8 cellular contexts compared by ENCODE assay signal in genomic region chr7:92133737-92134270, GRCh38. TPM values are rescaled to one million over a fixed set of nuclear protein-coding genes. Genes with fewer than 3 reads are reported as not detected.
DNase-seq lines count a peak whose midpoint lies in the region; ATAC-seq and TF ChIP-seq lines count a peak whose summit lies in the region.

No MANE protein-coding gene starts in this region.

- DNase-seq in ACHN (peak; percentile 65), NCI-H226 (peak; percentile 37), dorsolateral prefrontal cortex (peak; percentile 65 to 76 (median 72)), lower leg skin (ENCODE audit: low spot score in 2 of 2) (peak; percentile 70 to 94)
- DNase-seq in activated CD4-positive, alpha-beta T cell treated with anti-CD3 and anti-CD28 coated beads, Interleukin-2, amount 50 U/mL, for 48 hours, result peak; percentile 66 to 71
- peak in 2 of 3 donors; percentile 13 to 31 for DNase-seq in stimulated activated CD4-positive, alpha-beta T cell treated with anti-CD3 and anti-CD28 coated beads, TNF-alpha, amount 100 ng/mL, for 1 hour (ENCODE audit: low read depth in 3 of 3, low spot score in 1 of 3)

- H3K4me3 ChIP-seq in dorsolateral prefrontal cortex, result peak overlapping the region; percentile 66 to 100 (median 95)
- peak overlapping the region; percentile 83 for H3K4me3 ChIP-seq in lower leg skin (ENCODE audit: low read depth, poor library complexity, severe bottlenecking)

- TF ChIP-seq CTCF in dorsolateral prefrontal cortex (IDR thresholded peaks at IDR 0.05 in 54 of 56, conservative IDR thresholded peaks at IDR 0.05 in 2 of 56; ENCODE audit: low read depth in 1 of 56, partially characterized antibody in 56 of 56) (peak in 55 of 56 donors; percentile 46 to 85 (median 73)), lower leg skin (IDR thresholded peaks at IDR 0.05) (peak in 1 of 3 donors; percentile 69)

- ATAC-seq in GM18511 (IDR thresholded peaks at IDR 0.05; ENCODE audit: unreplicated experiment) (peak; percentile 37), HG03095 (IDR thresholded peaks at IDR 0.05; ENCODE audit: unreplicated experiment) (peak; percentile 28)

- 0% methylated on average over 15 to 32 of the region's 42 CpGs for WGBS in lower leg skin, 2 donors

- no peaks in the 10 kb centered on the region for H3K27me3 ChIP-seq in dorsolateral prefrontal cortex

- intact Hi-C loops in dorsolateral prefrontal cortex (cut with DNase I) (loop anchor here (2.0 to 10.0 kb wide), 8 partner anchors 43 to 313 kb away; partner anchors contain the start of genes GATAD1 (in 2 of the 2), LRRD1 (in 2 of the 2), MTERF1 (in 2 of the 2) and AKAP9 (in 1 of the 2)), lower leg skin (cut with DNase I; ENCODE audit: low total_unique reads) (no loop called here)

- TF ChIP-seq POLR2A in lower leg skin (IDR thresholded peaks at IDR 0.05), result no peak

- in situ Hi-C loops in ACHN (cut with HindIII; ENCODE audit: low pct_ligation_motif_present, low pct_unique_long_range_greater_than_20kb, low sequenced_read_pairs), result no loop called here

- peak overlapping the region; percentile 84 to 100 (median 97) for H3K27ac ChIP-seq in dorsolateral prefrontal cortex

RNA-seq across cellular contexts. Expression of gene CYP51A1, which starts 0.5 kb away (rescaled TPM):
- 100 to 1,000 TPM in 18 of 120 experiments, 10 to 100 TPM in 102; 49.1 to 122 (median 85.7) TPM for total RNA-seq in dorsolateral prefrontal cortex
- 10 to 100 TPM; 34.4 to 62.4 (median 52.3) TPM for total RNA-seq in lower leg skin

RNA-seq across cellular contexts. Expression of gene LRRD1, which starts 45.1 kb away (rescaled TPM):
- total RNA-seq in dorsolateral prefrontal cortex (1 to 10 TPM in 50 of 120 experiments, under 1 TPM in 67, not detected in 3; 0.21 to 4.2 (median 0.92) TPM), lower leg skin (under 1 TPM in 2 of 4 donors, not detected in 2; 0.13 to 0.65 TPM)

Comparison
In these comparisons a context has a peak if more than half of its experiments do, and no peak if none do; other contexts are left out.
1. Peak in every context shown above with its lines: DNase-seq, ATAC-seq, H3K4me3 ChIP-seq and H3K27ac ChIP-seq.
2. DNase-seq: peak in every context shown above with its lines; median percentile 82 in lower leg skin; 72 in dorsolateral prefrontal cortex; 68 in activated CD4-positive, alpha-beta T cell treated with anti-CD3 and anti-CD28 coated beads, Interleukin-2, amount 50 U/mL, for 48 hours; 65 in ACHN; 37 in NCI-H226; 22 in stimulated activated CD4-positive, alpha-beta T cell treated with anti-CD3 and anti-CD28 coated beads, TNF-alpha, amount 100 ng/mL, for 1 hour.